9 cellular contexts compared by ENCODE assay signal in genomic region chr2:238159676-238160205, GRCh38. TPM values are rescaled to one million over a fixed set of nuclear protein-coding genes. Genes with fewer than 3 reads are reported as not detected.
A peak's percentile ranks its signal among the peaks of the same experiment; 100 is the strongest.
DNase-seq lines count a peak whose midpoint lies in the region; ATAC-seq and TF ChIP-seq lines count a peak whose summit lies in the region.
"Had no signal": no experiment of that assay in that cellular context is flagged by ENCODE, and none has a peak within 500 bp of the region (broad histone marks: within the 10 kb centered on the region; RNA-seq: fewer than 3 reads in every experiment).

No MANE protein-coding gene starts in this region.

- DNase-seq in T-helper 2 cell treated with Interferon-gamma antibody and Interleukin-4, amounts not matched to agents 5 μg/mL and 100 μg/mL, for 36 hours (ENCODE audit: low spot score), result no peak
- DNase-seq in T-helper 2 cell, result no peak
- no peak for DNase-seq in OCI-LY7 (ENCODE audit: low spot score)
- DNase-seq in ecto neural progenitor cell (ENCODE audit: low spot score), result peak; percentile 58
- peak; percentile 78 for DNase-seq in posterior vena cava (ENCODE audit: low spot score)
- DNase-seq in GM20000 (ENCODE audit: low spot score), result no peak
- DNase-seq in superior temporal gyrus (ENCODE audit: extremely low spot score), result no peak

- H3K4me3 Mint-ChIP-seq in T-helper 2 cell treated with Interferon-gamma antibody and Interleukin-4, amounts not matched to agents 5 μg/mL and 100 μg/mL, for 36 hours, result peak overlapping the region; percentile 69

- TF ChIP-seq CTCF in OCI-LY7 (conservative IDR thresholded peaks at IDR 0.05; ENCODE audit: low read length) (no peak), GM20000 (IDR thresholded peaks at IDR 0.05; ENCODE audit: extremely low read depth, missing control alignments) (no peak)

- CTCF ChIA-PET in OCI-LY7 (lab: Charles Lee; ENCODE audit: unreplicated experiment), result interaction anchor here (0.7 to 1.5 kb wide), 3 partner anchors 51 to 104 kb away, joined by 3 to 6 read pairs (median 3); no protein-coding TSS in a partner anchor

- H3K4me1 ChIP-seq in OCI-LY7 (ENCODE audit: insufficient read depth, low read length, poor library complexity, severe bottlenecking), result peaks cover 21% of the 10 kb centered on the region

- no peak overlapping the region for H3K27ac Mint-ChIP-seq in T-helper 2 cell treated with Interferon-gamma antibody and Interleukin-4, amounts not matched to agents 5 μg/mL and 100 μg/mL, for 36 hours

- H3K4me2 ChIP-seq in OCI-LY7 (ENCODE audit: low read length), result peak overlapping the region; percentile 61

- H4K20me1 ChIP-seq in OCI-LY7 (ENCODE audit: insufficient read depth, low read length), result no peaks in the 10 kb centered on the region

- H3K36me3 ChIP-seq in OCI-LY7 (ENCODE audit: insufficient read depth, low read length), result no peaks in the 10 kb centered on the region
- H3K36me3 ChIP-seq: cardiac muscle cell had no signal

- no peaks in the 10 kb centered on the region for H3K36me3 Mint-ChIP-seq in T-helper 2 cell treated with Interferon-gamma antibody and Interleukin-4, amounts not matched to agents 5 μg/mL and 100 μg/mL, for 36 hours (ENCODE audit: low read depth)

- peak overlapping the region; percentile 83; the same call in 1 of the 2 replicates for H2AFZ ChIP-seq in OCI-LY7 (ENCODE audit: low read length)

- no peaks in the 10 kb centered on the region for H3K9me2 ChIP-seq in OCI-LY7 (ENCODE audit: insufficient read depth, low read length)

- ATAC-seq in HG02763 (IDR thresholded peaks at IDR 0.05; ENCODE audit: unreplicated experiment), result no peak

- BruUV-seq in OCI-LY7 (replicated peaks; lab: Mats Ljungman, UMichigan), result no TSS peak

- H3K4me3 ChIP-seq in OCI-LY7 (ENCODE audit: low read depth, low read length, poor library complexity, severe bottlenecking), result peak overlapping the region; percentile 64

- peaks cover 38% of the 10 kb centered on the region for H3K27me3 Mint-ChIP-seq in T-helper 2 cell treated with Interferon-gamma antibody and Interleukin-4, amounts not matched to agents 5 μg/mL and 100 μg/mL, for 36 hours (ENCODE audit: low read depth)

- no peaks in the 10 kb centered on the region for H3K9me3 ChIP-seq in OCI-LY7 (ENCODE audit: low read length)

- no peaks in the 10 kb centered on the region for H3K9me3 Mint-ChIP-seq in T-helper 2 cell treated with Interferon-gamma antibody and Interleukin-4, amounts not matched to agents 5 μg/mL and 100 μg/mL, for 36 hours

- no peaks in the 10 kb centered on the region for H3K79me2 ChIP-seq in OCI-LY7 (ENCODE audit: insufficient read depth, low read depth, low read length)

- POLR2A ChIA-PET in OCI-LY7 (lab: Charles Lee), result interaction anchor here (0.8 kb wide), 1 partner anchor 41 kb away, joined by 4 read pairs; no protein-coding TSS in a partner anchor

- intact Hi-C loops in OCI-LY7 (cut with micrococcal nuclease; ENCODE audit: unreplicated experiment) (loop anchor here (1.0 to 10.0 kb wide), 5 partner anchors 83 to 305 kb away; partner anchors contain the start of genes HES6, RAMP1 and UBE2F), posterior vena cava (cut with DNase I) (no loop called here)

- peaks cover 6% of the 10 kb centered on the region for H3K4me1 Mint-ChIP-seq in T-helper 2 cell treated with Interferon-gamma antibody and Interleukin-4, amounts not matched to agents 5 μg/mL and 100 μg/mL, for 36 hours (ENCODE audit: low read depth)

- H3K27ac ChIP-seq in OCI-LY7 (ENCODE audit: low read depth, low read length, poor library complexity, severe bottlenecking), result no peak overlapping the region
- H3K27ac ChIP-seq: cardiac muscle cell had no signal

RNA-seq across cellular contexts. Expression of gene ERFE, which starts 1.0 kb away (rescaled TPM):
- total RNA-seq in OCI-LY7 (2014; rRNA removed; shearing (Covaris generic)), result 7.3 and 8.2 TPM in 2 replicates
- total RNA-seq in OCI-LY7 (2022), result 7.6 and 10.2 TPM in 2 replicates
- total RNA-seq in posterior vena cava, result 1 to 10 TPM in 1 of 2 donors, under 1 TPM in 1; 0.79 to 2.3 TPM

RNA-seq across cellular contexts. Expression of gene KLHL30, which starts 21.3 kb away (rescaled TPM):
- total RNA-seq in OCI-LY7 (2014; rRNA removed; shearing (Covaris generic)), result 0.03 and 0.09 TPM in 2 replicates
- total RNA-seq in OCI-LY7 (2022), result 1.7 and 1.9 TPM in 2 replicates
- total RNA-seq in posterior vena cava, result 10 to 100 TPM in 1 of 2 donors, 1 to 10 TPM in 1; 9.6 to 10.7 TPM

RNA-seq across cellular contexts. Expression of gene ILKAP, which starts 43.8 kb away (rescaled TPM):
- total RNA-seq in OCI-LY7 (2014; rRNA removed; shearing (Covaris generic)), result 33.1 and 36.7 TPM in 2 replicates
- total RNA-seq in OCI-LY7 (2022), result 57.3 and 61.8 TPM in 2 replicates
- total RNA-seq in posterior vena cava, result 10 to 100 TPM; 32.2 to 34.9 TPM

RNA-seq across cellular contexts. Expression of gene ESPNL, which starts 59.6 kb away (rescaled TPM):
- 7.6 and 7.7 TPM in 2 replicates for total RNA-seq in OCI-LY7 (2014; rRNA removed; shearing (Covaris generic))
- 3.4 and 5.0 TPM in 2 replicates for total RNA-seq in OCI-LY7 (2022)
- 1 to 10 TPM in 1 of 2 donors, under 1 TPM in 1; 0.24 to 3.0 TPM for total RNA-seq in posterior vena cava

Comparison
In these comparisons a context has a peak if more than half of its experiments do, and no peak if none do; other contexts are left out.
1. DNase-seq: peak in ecto neural progenitor cell (single experiment) and posterior vena cava (single experiment); none in T-helper 2 cell treated with Interferon-gamma antibody and Interleukin-4, amounts not matched to agents 5 μg/mL and 100 μg/mL, for 36 hours (single experiment), T-helper 2 cell (0 of 5), OCI-LY7 (single experiment), GM20000 (single experiment) and superior temporal gyrus (single experiment).